Comparison of ENCODE assay signal across 1 cellular context in the genomic region with DNA sequence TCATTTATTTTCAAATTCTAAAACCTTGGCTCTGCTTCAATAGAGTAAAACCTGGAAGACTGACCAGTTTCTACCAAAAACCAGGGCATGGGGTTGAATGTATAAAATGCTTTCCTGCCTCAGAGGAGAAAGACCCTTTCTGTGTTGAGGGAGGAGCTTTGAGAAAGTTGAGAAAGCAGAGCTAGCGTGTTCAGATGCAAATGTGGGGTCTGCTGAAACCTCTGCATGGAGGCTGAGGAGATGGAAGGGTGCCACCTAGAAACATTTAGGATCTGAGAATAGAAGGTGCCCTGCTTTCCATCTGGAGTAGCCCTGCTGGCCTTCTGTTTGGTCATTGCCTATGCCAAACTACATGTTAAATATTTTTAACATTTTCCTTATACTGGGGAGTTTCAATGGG.
TF ChIP-seq lines count a peak whose summit lies in the region.

No MANE protein-coding gene starts in this region.

TF ChIP-seq in H1, 55 proteins besides CTCF, POLR2A, EP300 and RAD21:
- TF ChIP-seq CHD1 (IDR thresholded peaks at IDR 0.05; ENCODE audit: low read depth, low read length) = no peak
- TF ChIP-seq SP2 (IDR thresholded peaks at IDR 0.05; ENCODE audit: low read length) = no peak
- no peak for TF ChIP-seq BRCA1 (IDR thresholded peaks at IDR 0.05; ENCODE audit: low read depth, low read length)
